Comparison of ENCODE assay signal across 8 cellular contexts in the genomic region with DNA sequence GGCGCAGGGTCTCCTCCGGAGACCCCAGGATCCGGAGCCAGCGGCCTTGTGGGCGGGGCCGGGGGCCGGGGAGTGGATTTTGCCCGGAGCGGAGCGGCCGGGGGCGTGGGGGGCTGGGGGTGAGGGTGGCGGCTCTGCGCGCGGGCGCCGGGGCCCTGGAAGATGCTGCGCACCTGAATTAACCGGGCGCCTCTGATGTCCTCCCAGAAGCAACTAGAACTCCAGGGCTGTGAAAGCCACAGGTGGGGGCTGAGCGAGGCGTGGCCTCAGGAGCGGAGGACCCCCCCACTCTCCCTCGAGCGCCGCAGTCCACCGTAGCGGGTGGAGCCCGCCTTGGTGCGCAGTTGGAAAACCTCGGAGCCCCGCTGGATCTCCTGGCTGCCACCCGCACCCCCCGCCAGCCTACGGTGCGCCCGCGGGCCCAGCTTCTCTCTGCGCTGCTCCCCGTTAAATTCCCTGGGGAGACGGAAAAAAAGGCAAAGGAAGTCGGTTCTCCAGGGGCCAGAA. TPM values are rescaled to one million over a fixed set of nuclear protein-coding genes. Genes with fewer than 3 reads are reported as not detected.
A peak's percentile ranks its signal among the peaks of the same experiment; 100 is the strongest.
DNase-seq lines count a peak whose midpoint lies in the region; ATAC-seq and TF ChIP-seq lines count a peak whose summit lies in the region.

No MANE protein-coding gene starts in this region.

- 17% methylated on average over 12 of the region's 43 CpGs for WGBS in smooth muscle cell (ENCODE audit: low lambda C conversion rate)

- H3K4me1 ChIP-seq in smooth muscle cell (ENCODE audit: low read depth): peaks cover 7% of the 10 kb centered on the region

- H3K27ac ChIP-seq in brain microvascular endothelial cell (no peak overlapping the region), smooth muscle cell (ENCODE audit: low read depth) (no peak overlapping the region)

- peak overlapping the region; percentile 65 for H3K4me3 ChIP-seq in GM08714 (ENCODE audit: low read length)
- peak overlapping the region; percentile 61 for H3K4me3 ChIP-seq in brain microvascular endothelial cell (ENCODE audit: low read depth, low read length)
- H3K4me3 ChIP-seq in smooth muscle cell: peak overlapping the region; percentile 92

- DNase-seq in NCI-H345 (lab: John Stamatoyannopoulos, UW): peak; percentile 39
- no peak for DNase-seq in brain microvascular endothelial cell
- DNase-seq in inferior parietal cortex (ENCODE audit: extremely low spot score): peak; percentile 15
- peak; percentile 26 for DNase-seq in smooth muscle cell (lab: John Stamatoyannopoulos, UW; ENCODE audit: unreplicated experiment)

- peak overlapping the region; percentile 100 for H3K4me2 ChIP-seq in smooth muscle cell

- peak overlapping the region; percentile 77 for H3K9ac ChIP-seq in smooth muscle cell (ENCODE audit: low read depth)

- H3K79me2 ChIP-seq in smooth muscle cell (ENCODE audit: low read depth): peaks cover 8% of the 10 kb centered on the region

- ATAC-seq in GM18907 (IDR thresholded peaks at IDR 0.05; ENCODE audit: unreplicated experiment) (no peak), GM19328 (IDR thresholded peaks at IDR 0.05; ENCODE audit: unreplicated experiment) (no peak), HG02610 (IDR thresholded peaks at IDR 0.05; ENCODE audit: unreplicated experiment) (no peak)

- H3K9me3 ChIP-seq in smooth muscle cell (replicated peaks; ENCODE audit: low read depth): no peaks in the 10 kb centered on the region

- no peak for TF ChIP-seq CTCF in brain microvascular endothelial cell (IDR thresholded peaks at IDR 0.05; ENCODE audit: low read depth, low read length, missing control alignments)
- TF ChIP-seq CTCF in smooth muscle cell (IDR thresholded peaks at IDR 0.05; ENCODE audit: borderline replicate concordance, insufficient read depth, poor library complexity, severe bottlenecking): no peak

- H3K27me3 ChIP-seq in brain microvascular endothelial cell (replicated peaks): no peaks in the 10 kb centered on the region
- H3K27me3 ChIP-seq in smooth muscle cell (ENCODE audit: low read depth): no peaks in the 10 kb centered on the region

- in situ Hi-C loops in brain microvascular endothelial cell (cut with HindIII; ENCODE audit: low pct_ligation_motif_present, low sequenced_read_pairs): no loop called here

- no peaks in the 10 kb centered on the region for H3F3A ChIP-seq in smooth muscle cell (ENCODE audit: low read depth)

- H2AFZ ChIP-seq in smooth muscle cell (ENCODE audit: low read depth): peak overlapping the region; percentile 92

- H4K20me1 ChIP-seq in smooth muscle cell (ENCODE audit: low read depth): peaks cover 15% of the 10 kb centered on the region

- H3K36me3 ChIP-seq in brain microvascular endothelial cell (replicated peaks) (no peaks in the 10 kb centered on the region), smooth muscle cell (ENCODE audit: low read depth) (no peaks in the 10 kb centered on the region)

RNA-seq across cellular contexts. Expression of a gene that starts 0.5 kb away (rescaled TPM):
- 8.2 and 13.7 TPM in 2 replicates for total RNA-seq in smooth muscle cell
- polyA plus RNA-seq in smooth muscle cell: 10.2 and 12.2 TPM in 2 replicates

RNA-seq across cellular contexts. Expression of a gene that starts 0.6 kb away (rescaled TPM):
- total RNA-seq in smooth muscle cell: 5.8 and 8.5 TPM in 2 replicates
- 26.7 and 29.2 TPM in 2 replicates for polyA plus RNA-seq in smooth muscle cell

RNA-seq across cellular contexts. Expression of a gene that starts 39.9 kb away (rescaled TPM):
- 41.9 and 43.0 TPM in 2 replicates for total RNA-seq in smooth muscle cell
- polyA plus RNA-seq in smooth muscle cell: 12.8 and 21.4 TPM in 2 replicates

RNA-seq across cellular contexts. Expression of a gene that starts 50.9 kb away (rescaled TPM):
- 1.8 and 3.9 TPM in 2 replicates for total RNA-seq in smooth muscle cell
- 1.0 and 3.9 TPM in 2 replicates for polyA plus RNA-seq in smooth muscle cell
